ENCODE assay signal across 20 cellular contexts in genomic region chr16:49726155-49726554, GRCh38.
"Had no signal": no experiment of that assay in that cellular context is flagged by ENCODE, and none has a peak within 500 bp of the region (broad histone marks: within the 10 kb centered on the region; RNA-seq: fewer than 3 reads in every experiment).

No MANE protein-coding gene starts in this region.

- H3K9me3 ChIP-seq: neutrophil, suprapubic skin, thyroid gland had no signal

- DNase-seq: esophagus squamous epithelium; foreskin fibroblast; kidney; left cardiac atrium; left ventricle myocardium inferior; lower lobe of right lung; midbrain; sigmoid colon; stimulated activated naive CD8-positive, alpha-beta T cell treated with anti-CD3 and anti-CD28 coated beads, Interleukin-15, Interleukin-2, amounts not matched to agents 100 U/mL and 50 U/mL, for 24 hours; thyroid gland; uterus had no signal

- H3K36me3 Mint-ChIP-seq: memory B cell; natural killer cell treated with Interleukin-12 subunit alpha and Interleukin-12 subunit beta and Interleukin-15 and Interleukin-18, amount 100 ng/mL, for 72 hours had no signal

- H3K4me1 Mint-ChIP-seq: memory B cell had no signal

- ATAC-seq: gastroesophageal sphincter; left cardiac atrium; lower lobe of right lung; natural killer cell treated with Interleukin-12 subunit alpha and Interleukin-12 subunit beta and Interleukin-15 and Interleukin-18, amount 100 ng/mL, for 72 hours; stimulated activated naive CD8-positive, alpha-beta T cell treated with anti-CD3 and anti-CD28 coated beads, Interleukin-15, Interleukin-2, amounts not matched to agents 100 U/mL and 50 U/mL, for 24 hours had no signal

- H3K36me3 ChIP-seq: lower lobe of right lung, neutrophil, right atrium auricular region, suprapubic skin, thyroid gland, uterus had no signal

- H3K27me3 Mint-ChIP-seq: dendritic cell treated with granulocyte-macrophage colony-stimulating factor and Interleukin-4, amounts not matched to agents 40 ng/mL and 50 ng/mL, for 4 days; type B pancreatic cell had no signal

- H3K27me3 ChIP-seq: esophagus squamous epithelium, gastroesophageal sphincter, neutrophil, right atrium auricular region, sigmoid colon, suprapubic skin, thyroid gland, uterus had no signal

- H3K27ac ChIP-seq: esophagus squamous epithelium, gastroesophageal sphincter, left ventricle myocardium inferior, lower lobe of right lung, neutrophil, right atrium auricular region, sigmoid colon, skin epidermis, suprapubic skin, thyroid gland, uterus had no signal

- H3K4me3 Mint-ChIP-seq: dendritic cell treated with granulocyte-macrophage colony-stimulating factor and Interleukin-4, amounts not matched to agents 40 ng/mL and 50 ng/mL, for 4 days; memory B cell; natural killer cell treated with Interleukin-12 subunit alpha and Interleukin-12 subunit beta and Interleukin-15 and Interleukin-18, amount 100 ng/mL, for 72 hours; type B pancreatic cell had no signal

- H3K9me3 Mint-ChIP-seq: natural killer cell treated with Interleukin-12 subunit alpha and Interleukin-12 subunit beta and Interleukin-15 and Interleukin-18, amount 100 ng/mL, for 72 hours had no signal

- H3K4me3 ChIP-seq: esophagus squamous epithelium, gastroesophageal sphincter, left ventricle myocardium inferior, lower lobe of right lung, right atrium auricular region, sigmoid colon, skin epidermis, suprapubic skin, thyroid gland, uterus had no signal

- H3K4me1 ChIP-seq: esophagus squamous epithelium, gastroesophageal sphincter, left ventricle myocardium inferior, lower lobe of right lung, right atrium auricular region, suprapubic skin, thyroid gland, uterus had no signal

- H3K27ac Mint-ChIP-seq: dendritic cell treated with granulocyte-macrophage colony-stimulating factor and Interleukin-4, amounts not matched to agents 40 ng/mL and 50 ng/mL, for 4 days; memory B cell; natural killer cell treated with Interleukin-12 subunit alpha and Interleukin-12 subunit beta and Interleukin-15 and Interleukin-18, amount 100 ng/mL, for 72 hours; type B pancreatic cell had no signal
